ENCODE assay signal across 10 cellular contexts in the genomic region with DNA sequence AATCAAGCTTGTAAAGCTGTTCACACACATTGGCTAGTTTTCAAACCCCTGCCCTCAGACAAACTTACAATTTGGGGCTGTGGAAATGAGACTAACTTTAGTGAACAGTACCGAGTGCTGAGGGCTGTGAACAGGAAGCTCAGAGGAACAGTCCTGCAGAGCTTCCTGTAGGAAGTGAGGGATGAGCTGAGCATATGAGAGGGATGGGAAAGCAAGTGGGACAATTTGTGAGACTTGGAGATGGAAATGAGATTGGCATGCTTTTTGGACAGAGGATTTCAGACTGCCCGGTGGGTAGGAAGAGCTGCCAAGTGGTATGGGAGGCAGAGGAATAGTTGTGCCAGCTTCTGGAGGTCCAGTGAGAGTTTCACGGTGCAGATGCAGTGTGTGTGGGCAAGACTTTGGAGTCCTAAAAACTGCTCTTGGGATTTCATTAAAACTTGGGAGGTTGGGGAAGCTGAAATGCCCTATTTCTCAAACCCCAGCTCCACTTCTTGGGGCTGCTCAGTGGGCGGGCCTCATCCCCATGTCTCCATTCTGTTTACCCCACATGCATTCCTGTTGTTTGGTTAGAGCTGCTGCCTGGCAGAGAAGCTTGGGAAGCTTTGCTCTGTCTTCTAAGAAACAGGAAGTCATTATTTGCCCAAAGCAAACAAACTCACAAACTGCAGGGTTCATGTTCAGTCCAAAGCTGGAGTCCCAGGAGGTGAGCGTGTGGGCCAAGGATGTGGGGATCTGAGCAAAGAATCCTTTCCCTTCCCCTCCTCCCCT.
DNase-seq lines count a peak whose midpoint lies in the region; ATAC-seq, FAIRE-seq and TF ChIP-seq lines count a peak whose summit lies in the region.
"Had no signal": no experiment of that assay in that cellular context is flagged by ENCODE, and none has a peak within 500 bp of the region (broad histone marks: within the 10 kb centered on the region; RNA-seq: fewer than 3 reads in every experiment).

No MANE protein-coding gene starts in this region.

- H4K20me1 ChIP-seq in GM23248 (ENCODE audit: insufficient read depth), result no peaks in the 10 kb centered on the region

- FAIRE-seq in small intestine (lab: Jason Lieb, UNC), result no peak
- FAIRE-seq: GM19239 had no signal

- H3K4me1 ChIP-seq in GM23248 (ENCODE audit: insufficient read depth) (0 out of 2 replicates have a peak, but pooled peaks cover 1% of the 10 kb centered on the region), small intestine (ENCODE audit: control insufficient read depth in 2 of 2, insufficient read depth in 1 of 2, low read depth in 1 of 2, low read length in 1 of 2) (peaks cover 0 to 3% of the 10 kb centered on the region in 2 donors)

- H3K9me3 ChIP-seq in GM23248 (ENCODE audit: low read depth), result no peaks in the 10 kb centered on the region
- H3K9me3 ChIP-seq in small intestine (ENCODE audit: control insufficient read depth, low read depth), result no peaks in the 10 kb centered on the region

- H3K79me2 ChIP-seq in GM23248 (ENCODE audit: insufficient read depth), result no peaks in the 10 kb centered on the region

- 0 out of 2 replicates have a peak, but pooled peaks cover 3% of the 10 kb centered on the region for H3K27me3 ChIP-seq in GM23248 (replicated peaks; ENCODE audit: insufficient read depth)
- no peaks in the 10 kb centered on the region for H3K27me3 ChIP-seq in small intestine (ENCODE audit: control insufficient read depth in 2 of 2, insufficient read depth in 2 of 2, low read length in 2 of 2)

- no peaks in the 10 kb centered on the region for H3F3A ChIP-seq in GM23248 (ENCODE audit: insufficient read depth)

- H3K27ac ChIP-seq in GM23248 (no peak overlapping the region), small intestine (ENCODE audit: low read depth in 1 of 2, low read length in 1 of 2) (peak overlapping the region in 1 of 2 donors; percentile 33)

- H3K9me2 ChIP-seq in GM23248 (ENCODE audit: insufficient read depth), result no peaks in the 10 kb centered on the region

- H3K9ac ChIP-seq in GM23248, result no peak overlapping the region

- WGBS in GM23248 (ENCODE audit: low coverage in 1 of 2, low lambda C conversion rate in 2 of 2, missing lambda C conversion rate in 2 of 2), 2 experiments, result 45% methylated on average over 5 of the region's 5 CpGs
- 52 to 77% (median 63%) methylated on average over 5 of the region's 5 CpGs for WGBS in small intestine, 3 donors

- DNase-seq in GM23248, result peak; percentile 24
- peak; percentile 8 for DNase-seq in RPMI7951 (ENCODE audit: low read depth)
- peak; percentile 17 for DNase-seq in fibroblast of pulmonary artery (ENCODE audit: low read depth)
- DNase-seq in small intestine, result peak; percentile 31
- DNase-seq in hippocampal formation (lab: John Stamatoyannopoulos, UW), result no peak
- no peak for DNase-seq in GF-D8 (lab: John Stamatoyannopoulos, UW)
- DNase-seq: amygdala had no signal

- in situ Hi-C loops in GM23248 (cut with MboI), result no loop called here

- H3K36me3 ChIP-seq in GM23248 (ENCODE audit: low read depth) (no peaks in the 10 kb centered on the region), small intestine (ENCODE audit: control insufficient read depth in 2 of 2, insufficient read depth in 2 of 2, low read length in 2 of 2) (no peaks in the 10 kb centered on the region)

- peak overlapping the region; percentile 31; the same call in 1 of the 2 replicates for H2AFZ ChIP-seq in GM23248

- TF ChIP-seq CTCF in fibroblast of pulmonary artery (IDR thresholded peaks at IDR 0.05; ENCODE audit: low read length, missing control alignments), result no peak

- H3K4me3 ChIP-seq in GM23248, result no peak overlapping the region
- H3K4me3 ChIP-seq in fibroblast of pulmonary artery (replicated peaks; ENCODE audit: low read depth, low read length), result no peak overlapping the region
- no peak overlapping the region for H3K4me3 ChIP-seq in small intestine (ENCODE audit: low read depth in 1 of 2, low read length in 2 of 2)

- ATAC-seq in GM18520 (IDR thresholded peaks at IDR 0.05; ENCODE audit: unreplicated experiment), result no peak
- ATAC-seq: stimulated activated memory B cell treated with anti-CD40 and anti-IgM and Interleukin-4, amounts not matched to agents 10 μg/mL and 1 μg/mL and 100 μg/mL, for 72 hours had no signal

- H3K4me2 ChIP-seq in GM23248 (ENCODE audit: unreplicated experiment), result no peak overlapping the region

Comparison
In these comparisons a context has a peak if more than half of its experiments do, and no peak if none do; other contexts are left out.
1. DNase-seq: peak in GM23248 (single experiment), RPMI7951 (single experiment), fibroblast of pulmonary artery (single experiment) and small intestine (single experiment); none in hippocampal formation (0 of 2) and GF-D8 (single experiment).